Comparison of ENCODE assay signal across 14 cellular contexts in genomic region chr14:70692210-70692609, GRCh38. TPM values are rescaled to one million over a fixed set of nuclear protein-coding genes. Genes with fewer than 3 reads are reported as not detected.
DNase-seq lines count a peak whose midpoint lies in the region; ATAC-seq, FAIRE-seq and TF ChIP-seq lines count a peak whose summit lies in the region.
"Had no signal": no experiment of that assay in that cellular context is flagged by ENCODE, and none has a peak within 500 bp of the region (broad histone marks: within the 10 kb centered on the region; RNA-seq: fewer than 3 reads in every experiment).

No MANE protein-coding gene starts in this region.

- POLR2A ChIA-PET in PC-3 (lab: Charles Lee; ENCODE audit: unreplicated experiment): no interaction called here

- H3K36me3 ChIP-seq in PC-3 (ENCODE audit: low read depth, low read length) (no peaks in the 10 kb centered on the region), gastroesophageal sphincter (no peaks in the 10 kb centered on the region)

- H3K27ac ChIP-seq in PC-3 (ENCODE audit: low read length): peak overlapping the region; percentile 40; the same call in 1 of the 2 replicates
- H3K27ac ChIP-seq in gastroesophageal sphincter: no peak overlapping the region

- H2AFZ ChIP-seq in PC-3 (ENCODE audit: low read length): no peak overlapping the region

- H3F3A ChIP-seq in PC-3 (ENCODE audit: low read length, unreplicated experiment): no peaks in the 10 kb centered on the region

- no peaks in the 10 kb centered on the region for H3K36me3 Mint-ChIP-seq in activated naive CD4-positive, alpha-beta T cell treated with anti-CD3 and anti-CD28 coated beads, Interleukin-2, amount 10 ng/mL, durations not matched to agents 7 days and 5 days
- H3K36me3 Mint-ChIP-seq: stimulated activated effector memory CD8-positive, alpha-beta T cell treated with anti-CD3 and anti-CD28 coated beads, Interleukin-12 subunit alpha, Interleukin-12 subunit beta, amount 100 ng/mL, for 72 hours had no signal

- H4K20me1 ChIP-seq in PC-3 (ENCODE audit: low read length): no peaks in the 10 kb centered on the region

- DNase-seq in CD1c-positive myeloid dendritic cell (ENCODE audit: extremely low spot score) (peak; percentile 83), PC-3 (no peak), mucosa of gallbladder (ENCODE audit: low spot score) (peak; percentile 21), RCC 7860 (ENCODE audit: low spot score) (no peak)
- DNase-seq in activated naive CD4-positive, alpha-beta T cell treated with anti-CD3 and anti-CD28 coated beads, Interleukin-2, amount 50 U/mL, for 16 hours: no peak
- no peak for DNase-seq in activated naive CD4-positive, alpha-beta T cell treated with anti-CD3 and anti-CD28 coated beads, Interleukin-2, amount 10 ng/mL, durations not matched to agents 7 days and 5 days
- DNase-seq: activated CD4-positive, alpha-beta T cell treated with anti-CD3 and anti-CD28 coated beads, Interleukin-2, amount 10 ng/mL, durations not matched to agents 24 days and 14 days; erythroblast; GF-D8; NCI-H1436; NCI-H446 treated with DMSO at 0.1 percent for 48 hours had no signal

- no peak for FAIRE-seq in RCC 7860 (lab: Jason Lieb, UNC)

- H3K79me2 ChIP-seq in PC-3 (ENCODE audit: low read length): no peaks in the 10 kb centered on the region

- intact Hi-C loops in PC-3 (cut with micrococcal nuclease): no loop called here

- H3K4me3 ChIP-seq in PC-3 (ENCODE audit: low read length) (no peak overlapping the region), gastroesophageal sphincter (no peak overlapping the region)

- no peaks in the 10 kb centered on the region for H3K4me1 Mint-ChIP-seq in activated naive CD4-positive, alpha-beta T cell treated with anti-CD3 and anti-CD28 coated beads, Interleukin-2, amount 10 ng/mL, durations not matched to agents 7 days and 5 days
- H3K4me1 Mint-ChIP-seq: activated CD4-positive, alpha-beta T cell treated with anti-CD3 and anti-CD28 coated beads, Interleukin-2, amount 10 ng/mL, durations not matched to agents 24 days and 14 days; stimulated activated effector memory CD8-positive, alpha-beta T cell treated with anti-CD3 and anti-CD28 coated beads, Interleukin-12 subunit alpha, Interleukin-12 subunit beta, amount 100 ng/mL, for 72 hours had no signal

- H3K4me2 ChIP-seq in PC-3 (ENCODE audit: low read length): no peak overlapping the region

- H3K27me3 Mint-ChIP-seq in activated naive CD4-positive, alpha-beta T cell treated with anti-CD3 and anti-CD28 coated beads, Interleukin-2, amount 10 ng/mL, durations not matched to agents 7 days and 5 days: no peaks in the 10 kb centered on the region
- H3K27me3 Mint-ChIP-seq: activated CD4-positive, alpha-beta T cell treated with anti-CD3 and anti-CD28 coated beads, Interleukin-2, amount 10 ng/mL, durations not matched to agents 24 days and 14 days had no signal

- peaks cover 3% of the 10 kb centered on the region for H3K4me1 ChIP-seq in PC-3 (ENCODE audit: insufficient read depth, low read length)
- no peaks in the 10 kb centered on the region for H3K4me1 ChIP-seq in gastroesophageal sphincter

- H3K9me3 Mint-ChIP-seq in activated naive CD4-positive, alpha-beta T cell treated with anti-CD3 and anti-CD28 coated beads, Interleukin-2, amount 10 ng/mL, durations not matched to agents 7 days and 5 days: no peaks in the 10 kb centered on the region
- H3K9me3 Mint-ChIP-seq: activated CD4-positive, alpha-beta T cell treated with anti-CD3 and anti-CD28 coated beads, Interleukin-2, amount 10 ng/mL, durations not matched to agents 24 days and 14 days; stimulated activated effector memory CD8-positive, alpha-beta T cell treated with anti-CD3 and anti-CD28 coated beads, Interleukin-12 subunit alpha, Interleukin-12 subunit beta, amount 100 ng/mL, for 72 hours had no signal

- H3K9me3 ChIP-seq in PC-3 (ENCODE audit: low read length) (no peaks in the 10 kb centered on the region), gastroesophageal sphincter (no peaks in the 10 kb centered on the region)

- no peak for TF ChIP-seq POLR2A in gastroesophageal sphincter (IDR thresholded peaks at IDR 0.05)

- no peak overlapping the region for H3K4me3 Mint-ChIP-seq in activated naive CD4-positive, alpha-beta T cell treated with anti-CD3 and anti-CD28 coated beads, Interleukin-2, amount 10 ng/mL, durations not matched to agents 7 days and 5 days
- H3K4me3 Mint-ChIP-seq: activated CD4-positive, alpha-beta T cell treated with anti-CD3 and anti-CD28 coated beads, Interleukin-2, amount 10 ng/mL, durations not matched to agents 24 days and 14 days; stimulated activated effector memory CD8-positive, alpha-beta T cell treated with anti-CD3 and anti-CD28 coated beads, Interleukin-12 subunit alpha, Interleukin-12 subunit beta, amount 100 ng/mL, for 72 hours had no signal

- no peaks in the 10 kb centered on the region for H3K9me2 ChIP-seq in PC-3 (replicated peaks; ENCODE audit: low read length)

- WGBS in gastroesophageal sphincter (ENCODE audit: low coverage in 1 of 2), 2 donors: 83 to 90% methylated on average over 8 of the region's 10 CpGs

- no peak overlapping the region for H3K27ac Mint-ChIP-seq in activated naive CD4-positive, alpha-beta T cell treated with anti-CD3 and anti-CD28 coated beads, Interleukin-2, amount 10 ng/mL, durations not matched to agents 7 days and 5 days
- H3K27ac Mint-ChIP-seq: activated CD4-positive, alpha-beta T cell treated with anti-CD3 and anti-CD28 coated beads, Interleukin-2, amount 10 ng/mL, durations not matched to agents 24 days and 14 days; stimulated activated effector memory CD8-positive, alpha-beta T cell treated with anti-CD3 and anti-CD28 coated beads, Interleukin-12 subunit alpha, Interleukin-12 subunit beta, amount 100 ng/mL, for 72 hours had no signal

- no TSS peak for BruUV-seq in PC-3 (replicated peaks; lab: Mats Ljungman, UMichigan)

- CTCF ChIA-PET in PC-3 (lab: Charles Lee): no interaction called here
- CTCF ChIA-PET in activated naive CD4-positive, alpha-beta T cell treated with anti-CD3 and anti-CD28 coated beads, Interleukin-2, amount 10 ng/mL, durations not matched to agents 7 days and 5 days (lab: Charles Lee): no interaction called here

- H3K9ac ChIP-seq in PC-3 (ENCODE audit: low read length): no peak overlapping the region

- no peak for ATAC-seq in PC-3
- ATAC-seq in gastroesophageal sphincter: peak; percentile 7
- ATAC-seq in GM18868 (IDR thresholded peaks at IDR 0.05; ENCODE audit: unreplicated experiment): no peak
- ATAC-seq: stimulated activated effector memory CD8-positive, alpha-beta T cell treated with anti-CD3 and anti-CD28 coated beads, Interleukin-12 subunit alpha, Interleukin-12 subunit beta, amount 100 ng/mL, for 72 hours had no signal

- H3K27me3 ChIP-seq in PC-3 (ENCODE audit: low read length): no peaks in the 10 kb centered on the region
- no peaks in the 10 kb centered on the region for H3K27me3 ChIP-seq in gastroesophageal sphincter

- no peak for TF ChIP-seq EP300 in gastroesophageal sphincter (IDR thresholded peaks at IDR 0.05)

- TF ChIP-seq CTCF in PC-3 (conservative IDR thresholded peaks at IDR 0.05; ENCODE audit: low read depth, low read length) (no peak), gastroesophageal sphincter (IDR thresholded peaks at IDR 0.05) (no peak)

RNA-seq across cellular contexts. Expression of gene TTC9, which starts 50.5 kb away (rescaled TPM):
- total RNA-seq in PC-3 (2014; rRNA removed) (3.6 and 4.1 TPM in 2 replicates), gastroesophageal sphincter (1 to 10 TPM in 2 of 4 donors, under 1 TPM in 2; 0.40 to 7.3 (median 1.6) TPM), mucosa of gallbladder (8.1 TPM)

Comparison
In these comparisons a context has a peak if more than half of its experiments do, and no peak if none do; other contexts are left out.
1. DNase-seq: peak in CD1c-positive myeloid dendritic cell (single experiment) and mucosa of gallbladder (single experiment); none in PC-3 (single experiment), RCC 7860 (single experiment), activated naive CD4-positive, alpha-beta T cell treated with anti-CD3 and anti-CD28 coated beads, Interleukin-2, amount 50 U/mL, for 16 hours (single experiment) and activated naive CD4-positive, alpha-beta T cell treated with anti-CD3 and anti-CD28 coated beads, Interleukin-2, amount 10 ng/mL, durations not matched to agents 7 days and 5 days (single experiment).